ENCODE assay signal across 8 cellular contexts in genomic region chr16:24993722-24994686, GRCh38. TPM values are rescaled to one million over a fixed set of nuclear protein-coding genes. Genes with fewer than 3 reads are reported as not detected.
DNase-seq lines count a peak whose midpoint lies in the region; ATAC-seq, FAIRE-seq and TF ChIP-seq lines count a peak whose summit lies in the region.

No MANE protein-coding gene starts in this region.

- H3K4me3 ChIP-seq in K562 (no peak overlapping the region), keratinocyte (ENCODE audit: control insufficient read depth in 2 of 3, extremely low read depth in 1 of 3, insufficient read depth in 2 of 3, low read depth in 1 of 3, low read length in 3 of 3) (no peak overlapping the region), tibial nerve (no peak overlapping the region)
- no peak overlapping the region for H3K4me3 ChIP-seq in CD8-positive, alpha-beta T cell (ENCODE audit: low read depth, low read length)

- TF ChIP-seq EP300 in K562 (IDR thresholded peaks at IDR 0.05; ENCODE audit: low read length) (no peak), tibial nerve (IDR thresholded peaks at IDR 0.05) (no peak)

- intact Hi-C loops in K562 (cut with micrococcal nuclease): no loop called here
- intact Hi-C loops in CD8-positive, alpha-beta T cell (cut with DNase I, micrococcal nuclease): no loop called here

- ATAC-seq in K562: peak; percentile 43
- ATAC-seq in HG03442 (IDR thresholded peaks at IDR 0.05; ENCODE audit: unreplicated experiment): no peak
- ATAC-seq in CD8-positive, alpha-beta T cell: no peak

- peaks cover 82% of the 10 kb centered on the region for H3K4me1 Mint-ChIP-seq in activated naive CD8-positive, alpha-beta T cell (ENCODE audit: low read depth)
- H3K4me1 Mint-ChIP-seq in activated naive CD8-positive, alpha-beta T cell treated with anti-CD3 and anti-CD28 coated beads for 36 hours: peaks cover 61% of the 10 kb centered on the region
- peaks cover 76% of the 10 kb centered on the region for H3K4me1 Mint-ChIP-seq in CD8-positive, alpha-beta T cell (ENCODE audit: low read depth)

- no TSS peak for BruUV-seq in K562 (replicated peaks; lab: Mats Ljungman, UMichigan)

- no peaks in the 10 kb centered on the region for H3K27me3 Mint-ChIP-seq in activated naive CD8-positive, alpha-beta T cell
- no peaks in the 10 kb centered on the region for H3K27me3 Mint-ChIP-seq in activated naive CD8-positive, alpha-beta T cell treated with anti-CD3 and anti-CD28 coated beads for 36 hours
- H3K27me3 Mint-ChIP-seq in CD8-positive, alpha-beta T cell (ENCODE audit: low read depth): no peaks in the 10 kb centered on the region

- H3K9me3 Mint-ChIP-seq in activated naive CD8-positive, alpha-beta T cell (ENCODE audit: low read depth): no peaks in the 10 kb centered on the region
- H3K9me3 Mint-ChIP-seq in activated naive CD8-positive, alpha-beta T cell treated with anti-CD3 and anti-CD28 coated beads for 36 hours: no peaks in the 10 kb centered on the region
- H3K9me3 Mint-ChIP-seq in CD8-positive, alpha-beta T cell: no peaks in the 10 kb centered on the region

- H3K36me3 ChIP-seq in K562 (ENCODE audit: control insufficient read depth, insufficient read depth, low read length): no peaks in the 10 kb centered on the region
- H3K36me3 ChIP-seq in keratinocyte (ENCODE audit: control insufficient read depth in 2 of 2, extremely low read depth in 1 of 2, insufficient read depth in 2 of 2, low read length in 2 of 2): no peaks in the 10 kb centered on the region
- H3K36me3 ChIP-seq in tibial nerve: no peaks in the 10 kb centered on the region
- no peaks in the 10 kb centered on the region for H3K36me3 ChIP-seq in CD8-positive, alpha-beta T cell (ENCODE audit: insufficient read depth, low read length)

- H3K4me2 ChIP-seq in K562 (ENCODE audit: insufficient read depth, low read length): no peak overlapping the region
- H3K4me2 ChIP-seq in keratinocyte (ENCODE audit: control insufficient read depth, extremely low read depth, insufficient read depth, low read depth, low read length): peak overlapping the region; percentile 59

- CTCF ChIA-PET in K562 (lab: Yijun Ruan, JAX; ENCODE audit: low intra/inter-chr PET ratio): no interaction called here
- CTCF ChIA-PET in CD8-positive, alpha-beta T cell (lab: Charles Lee): no interaction called here

- TF ChIP-seq RAD21 in K562 (CRISPR knock-in tag; conservative IDR thresholded peaks at IDR 0.05 in 1 of 2, IDR thresholded peaks at IDR 0.05 in 1 of 2): no peak

- H3K27ac ChIP-seq in K562 (ENCODE audit: extremely low read depth, low read depth, low read length): no peak overlapping the region
- peak overlapping the region; percentile 11 for H3K27ac ChIP-seq in keratinocyte (ENCODE audit: control insufficient read depth, insufficient read depth, low read length)
- H3K27ac ChIP-seq in tibial nerve: peak overlapping the region in 2 of 4 donors; percentile 14 to 52
- H3K27ac ChIP-seq in CD8-positive, alpha-beta T cell (ENCODE audit: low read depth, low read length): no peak overlapping the region

- H3K9ac ChIP-seq in K562 (ENCODE audit: insufficient read depth in 1 of 2, low read depth in 2 of 2, low read length in 2 of 2) (no peak overlapping the region), keratinocyte (ENCODE audit: control insufficient read depth, extremely low read depth, insufficient read depth, low read length) (no peak overlapping the region)

- dilution Hi-C loops in keratinocyte (cut with MboI; ENCODE audit: extremely low pct_ligation_motif_present, low sequenced_read_pairs): no loop called here

- H3K27me3 ChIP-seq in K562 (ENCODE audit: control insufficient read depth in 2 of 2, insufficient read depth in 2 of 2, low read length in 2 of 2) (no peaks in the 10 kb centered on the region), keratinocyte (ENCODE audit: control insufficient read depth, extremely low read depth, insufficient read depth, low read length) (no peaks in the 10 kb centered on the region), tibial nerve (no peaks in the 10 kb centered on the region)
- no peaks in the 10 kb centered on the region for H3K27me3 ChIP-seq in CD8-positive, alpha-beta T cell (ENCODE audit: insufficient read depth, low read length)

- POLR2A ChIA-PET in K562 (lab: Yijun Ruan, JAX): interaction anchor here (0.9 kb wide), 1 partner anchor 21 kb away, joined by 5 read pairs; the partner anchor contains the start of gene ARHGAP17
- POLR2A ChIA-PET in CD8-positive, alpha-beta T cell (lab: Charles Lee): interaction anchor here (0.8 to 1.0 kb wide), 2 partner anchors 21 to 114 kb away, joined by 3 read pairs; partner anchors contain the start of gene ARHGAP17

- TF ChIP-seq CTCF in K562 (IDR thresholded peaks at IDR 0.05 in 2 of 3, conservative IDR thresholded peaks at IDR 0.05 in 1 of 3; ENCODE audit: insufficient read depth in 2 of 3, low read depth in 1 of 3, low read length in 3 of 3): no peak
- TF ChIP-seq CTCF in keratinocyte (optimal IDR thresholded peaks at IDR 0.05 in 1 of 3, IDR thresholded peaks at IDR 0.05 in 1 of 3, conservative IDR thresholded peaks at IDR 0.05 in 1 of 3; ENCODE audit: extremely low read depth in 1 of 3, insufficient read depth in 2 of 3, low read length in 3 of 3): no peak
- TF ChIP-seq CTCF in tibial nerve (IDR thresholded peaks at IDR 0.05): no peak
- no peak for TF ChIP-seq CTCF in CD8-positive, alpha-beta T cell (IDR thresholded peaks at IDR 0.05)

- TF ChIP-seq POLR2A in K562 (conservative IDR thresholded peaks at IDR 0.05) (no peak), tibial nerve (IDR thresholded peaks at IDR 0.05) (no peak)

- no peaks in the 10 kb centered on the region for H3K9me3 ChIP-seq in K562 (replicated peaks; ENCODE audit: control insufficient read depth, insufficient read depth, low read depth, low read length)
- no peaks in the 10 kb centered on the region for H3K9me3 ChIP-seq in keratinocyte (ENCODE audit: control insufficient read depth, low read depth, low read length)
- no peaks in the 10 kb centered on the region for H3K9me3 ChIP-seq in tibial nerve
- H3K9me3 ChIP-seq in CD8-positive, alpha-beta T cell (ENCODE audit: low read length): no peaks in the 10 kb centered on the region

- no peak overlapping the region for H2AFZ ChIP-seq in K562 (ENCODE audit: low read depth, low read length)
- no peak overlapping the region for H2AFZ ChIP-seq in keratinocyte (ENCODE audit: control insufficient read depth, low read length)

- FAIRE-seq in K562 (lab: Jason Lieb, UNC) (no peak), keratinocyte (lab: Jason Lieb, UNC) (peak; percentile 73), urothelium cell line (lab: Jason Lieb, UNC) (no peak)

- H3K4me3 Mint-ChIP-seq in activated naive CD8-positive, alpha-beta T cell: no peak overlapping the region
- no peak overlapping the region for H3K4me3 Mint-ChIP-seq in activated naive CD8-positive, alpha-beta T cell treated with anti-CD3 and anti-CD28 coated beads for 36 hours
- no peak overlapping the region for H3K4me3 Mint-ChIP-seq in CD8-positive, alpha-beta T cell

- peak overlapping the region; percentile 66 for H3K27ac Mint-ChIP-seq in activated naive CD8-positive, alpha-beta T cell
- H3K27ac Mint-ChIP-seq in activated naive CD8-positive, alpha-beta T cell treated with anti-CD3 and anti-CD28 coated beads for 36 hours: no peak overlapping the region
- H3K27ac Mint-ChIP-seq in CD8-positive, alpha-beta T cell: no peak overlapping the region

- WGBS in K562 (ENCODE audit: insufficient coverage, low coverage, missing lambda C conversion rate): 46% methylated on average over 11 of the region's 11 CpGs
- 60 to 67% methylated on average over 11 of the region's 11 CpGs for WGBS in tibial nerve, 2 donors

- no peak for DNase-seq in activated naive CD8-positive, alpha-beta T cell treated with anti-CD3 and anti-CD28 coated beads for 36 hours
- DNase-seq in K562 (ENCODE audit: extremely low read depth in 1 of 4, low spot score in 3 of 4) (peak; percentile 16 to 33 (median 26)), keratinocyte (ENCODE audit: low read depth, low spot score) (peak; percentile 44), urothelium cell line (ENCODE audit: low spot score) (peak; percentile 72), tibial nerve (ENCODE audit: low spot score in 2 of 2) (no peak)
- no peak for DNase-seq in CD8-positive, alpha-beta T cell

- H3K9me1 ChIP-seq in K562 (ENCODE audit: control insufficient read depth, insufficient read depth, low read length) (no peaks in the 10 kb centered on the region), keratinocyte (ENCODE audit: control insufficient read depth, extremely low read depth, insufficient read depth, low read length) (no peaks in the 10 kb centered on the region)

- H3K79me2 ChIP-seq in K562 (ENCODE audit: control insufficient read depth, insufficient read depth, low read length): peaks cover 74% of the 10 kb centered on the region
- peaks cover 57% of the 10 kb centered on the region for H3K79me2 ChIP-seq in keratinocyte (ENCODE audit: control insufficient read depth, insufficient read depth, low read length)

- H4K20me1 ChIP-seq in K562 (replicated peaks; ENCODE audit: control insufficient read depth, insufficient read depth, low read length) (peaks cover 20% of the 10 kb centered on the region), keratinocyte (ENCODE audit: control insufficient read depth, extremely low read depth, insufficient read depth, low read length) (peaks cover 14% of the 10 kb centered on the region)

- in situ Hi-C loops in K562 (cut with MboI): no loop called here

- H3K36me3 Mint-ChIP-seq in activated naive CD8-positive, alpha-beta T cell: no peaks in the 10 kb centered on the region
- H3K36me3 Mint-ChIP-seq in activated naive CD8-positive, alpha-beta T cell treated with anti-CD3 and anti-CD28 coated beads for 36 hours: peaks cover 13% of the 10 kb centered on the region
- peaks cover 8% of the 10 kb centered on the region for H3K36me3 Mint-ChIP-seq in CD8-positive, alpha-beta T cell

- H3K4me1 ChIP-seq in K562 (replicated peaks in 1 of 2; ENCODE audit: control insufficient read depth in 2 of 2, insufficient read depth in 2 of 2, low read length in 2 of 2) (peaks cover 7 to 19% of the 10 kb centered on the region in 2 experiments; a peak in 4 of 5 replicates), keratinocyte (ENCODE audit: control insufficient read depth, extremely low read depth, insufficient read depth, low read length) (peaks cover 37% of the 10 kb centered on the region), tibial nerve (peaks cover 0 to 99% (median 53%) of the 10 kb centered on the region in 4 donors)
- H3K4me1 ChIP-seq in CD8-positive, alpha-beta T cell (ENCODE audit: insufficient read depth, low read length): peaks cover 19% of the 10 kb centered on the region

RNA-seq across cellular contexts. Expression of gene ARHGAP17, which starts 21.2 kb away (rescaled TPM):
- total RNA-seq in activated naive CD8-positive, alpha-beta T cell treated with anti-CD3 and anti-CD28 coated beads for 36 hours: 10 to 100 TPM; 72.5 to 79.3 TPM
- total RNA-seq in K562 (2011; cell fraction: chromatin; rRNA removed; ENCODE audit: low replicate concordance): 86.7 and 111 TPM in 2 replicates
- 35.9 and 49.1 TPM in 2 replicates for total RNA-seq in K562 (2011; cell fraction: nucleolus; rRNA removed)
- total RNA-seq in K562 (2011; cell fraction: nucleoplasm; rRNA removed): 72.0 and 106 TPM in 2 replicates
- total RNA-seq in K562 (2014; rRNA removed) (10.9 and 14.4 TPM in 2 replicates), K562 (2014; rRNA removed; fragmentation: Illumina TruSeq; extraction: Trizol) (13.6 and 14.0 TPM in 2 replicates), K562 (2015; rRNA removed; fragmentation: Illumina TruSeq; extraction: Trizol) (10.4 and 14.4 TPM in 2 replicates), K562 (2021) (39.5 and 45.1 TPM in 2 replicates), tibial nerve (10 to 100 TPM; 43.3 to 72.6 (median 56.2) TPM)
- polyA plus RNA-seq in K562 (2011; rRNA removed) (9.9 and 10.6 TPM in 2 replicates), K562 (2014; fragmentation: Illumina TruSeq; extraction: Trizol) (32.7 and 41.5 TPM in 2 replicates), K562 (2014; fragmentation: Nextera tagmentation; extraction: Ambion mirVana) (1 to 10 TPM; 5.8 to 8.0 TPM), K562 (2014; rRNA removed) (18.1 and 22.8 TPM in 2 replicates), keratinocyte (6.2 to 14.1 TPM (median 9.6 TPM) in 3 replicates)
- polyA plus RNA-seq in K562 (2011; cell fraction: cytosol; rRNA removed): 8.3 and 9.3 TPM in 2 replicates
- 27.4 and 27.8 TPM in 2 replicates for polyA plus RNA-seq in K562 (2011; cell fraction: nucleus; rRNA removed)
- 19.4 and 26.5 TPM in 2 replicates for polyA plus RNA-seq in K562 (2012)
- polyA minus RNA-seq in K562 (2011; rRNA and poly(A)+ RNA removed): 23.2 and 25.8 TPM in 2 replicates
- polyA minus RNA-seq in K562 (2011; cell fraction: cytosol; rRNA and poly(A)+ RNA removed): 13.8 and 19.8 TPM in 2 replicates
- 16.4 and 22.4 TPM in 2 replicates for polyA minus RNA-seq in K562 (2011; cell fraction: nucleus; rRNA and poly(A)+ RNA removed)
- 60.2 TPM for polyA plus RNA-seq in keratinocyte (2011; ENCODE audit: low read depth)
- polyA plus RNA-seq in keratinocyte (2011; cell fraction: cytosol; rRNA removed): 14.7 and 25.0 TPM in 2 replicates
- polyA plus RNA-seq in keratinocyte (2011; cell fraction: nucleus; rRNA removed): 33.4 and 34.9 TPM in 2 replicates
- 21.3 and 23.8 TPM in 2 replicates for polyA plus RNA-seq in keratinocyte (2012; ENCODE audit: low replicate concordance)
- polyA minus RNA-seq in keratinocyte: 19.8 to 25.2 TPM (median 24.1 TPM) in 3 replicates
- 15.2 TPM for polyA minus RNA-seq in keratinocyte (2011; cell fraction: cytosol; rRNA and poly(A)+ RNA removed)
- 18.1 and 35.2 TPM in 2 replicates for polyA minus RNA-seq in keratinocyte (2011; cell fraction: nucleus; rRNA and poly(A)+ RNA removed)
- total RNA-seq in CD8-positive, alpha-beta T cell: 10 to 100 TPM; 53.8 to 62.8 TPM

Comparison
In these comparisons a context has a peak if more than half of its experiments do, and no peak if none do; other contexts are left out.
1. DNase-seq: peak in K562 (4 of 4), keratinocyte (single experiment) and urothelium cell line (single experiment); none in activated naive CD8-positive, alpha-beta T cell treated with anti-CD3 and anti-CD28 coated beads for 36 hours (single experiment), tibial nerve (0 of 2) and CD8-positive, alpha-beta T cell (0 of 7).